Comparison of ENCODE assay signal across 20 cellular contexts in genomic region chr14:38047518-38047917, GRCh38.
"Had no signal": no experiment of that assay in that cellular context is flagged by ENCODE, and none has a peak within 500 bp of the region (broad histone marks: within the 10 kb centered on the region; RNA-seq: fewer than 3 reads in every experiment).

No MANE protein-coding gene starts in this region.

- H3K9me3 ChIP-seq: body of pancreas, lower lobe of right lung, transverse colon, uterus had no signal

- H3K27ac ChIP-seq: body of pancreas, foreskin keratinocyte, hepatocyte, lower lobe of right lung, transverse colon, uterus had no signal

- DNase-seq: activated B cell treated with CpG ODN at 0.5 μM for 24 hours; activated CD4-positive, alpha-beta memory T cell treated with anti-CD3 and anti-CD28 coated beads, Interleukin-2, amount 10 ng/mL, durations not matched to agents 7 days and 5 days; activated CD4-positive, alpha-beta T cell treated with anti-CD3 and anti-CD28 coated beads for 4 hours; activated CD8-positive, alpha-beta memory T cell treated with anti-CD3 and anti-CD28 coated beads, Interleukin-2, amount 10 ng/mL, durations not matched to agents 7 days and 5 days; activated naive CD8-positive, alpha-beta T cell treated with anti-CD3 and anti-CD28 coated beads for 36 hours; amniotic stem cell; body of pancreas; effector memory CD8-positive, alpha-beta T cell; foreskin keratinocyte; left cardiac atrium; lower lobe of right lung; nucleus accumbens; stimulated activated CD4-positive, alpha-beta T cell treated with anti-CD3 and anti-CD28 coated beads, Interleukin-12 subunit alpha, Interleukin-12 subunit beta, amount 100 ng/mL, for 4 hours; stimulated activated CD4-positive, alpha-beta T cell treated with anti-CD3 and anti-CD28 coated beads, Interleukin-1b, Interleukin-23, amount 100 ng/mL, for 48 hours; stimulated activated CD8-positive, alpha-beta memory T cell treated with anti-CD3 and anti-CD28 coated beads, Interleukin-4, amount 100 ng/mL, for 48 hours; stimulated activated naive CD8-positive, alpha-beta T cell treated with anti-CD3 and anti-CD28 coated beads, Interleukin-15, Interleukin-2, amounts not matched to agents 100 U/mL and 50 U/mL, for 24 hours; transverse colon; uterus had no signal

- H3K27me3 ChIP-seq: body of pancreas, foreskin keratinocyte, hepatocyte, transverse colon, uterus had no signal

- H3K4me2 ChIP-seq: hepatocyte had no signal

- H3K4me3 ChIP-seq: body of pancreas, hepatocyte, lower lobe of right lung, transverse colon, uterus had no signal

- H3K4me1 ChIP-seq: foreskin keratinocyte, lower lobe of right lung, transverse colon, uterus had no signal

- H2AFZ ChIP-seq: hepatocyte had no signal

- H3K79me2 ChIP-seq: hepatocyte had no signal

- ATAC-seq: activated CD8-positive, alpha-beta memory T cell treated with anti-CD3 and anti-CD28 coated beads, Interleukin-2, amount 10 ng/mL, durations not matched to agents 7 days and 5 days; body of pancreas; effector memory CD8-positive, alpha-beta T cell; foreskin keratinocyte; left cardiac atrium; lower lobe of right lung; natural killer cell treated with Interleukin-12 subunit alpha and Interleukin-12 subunit beta and Interleukin-15 and Interleukin-18, amount 100 ng/mL, for 72 hours; stimulated activated naive CD8-positive, alpha-beta T cell treated with anti-CD3 and anti-CD28 coated beads, Interleukin-15, Interleukin-2, amounts not matched to agents 100 U/mL and 50 U/mL, for 24 hours had no signal

- H3K36me3 ChIP-seq: lower lobe of right lung, transverse colon, uterus had no signal
